9 cellular contexts compared by ENCODE assay signal in genomic region chr7:64999165-65000004, GRCh38. TPM values are rescaled to one million over a fixed set of nuclear protein-coding genes. Genes with fewer than 3 reads are reported as not detected.
DNase-seq lines count a peak whose midpoint lies in the region; ATAC-seq and TF ChIP-seq lines count a peak whose summit lies in the region.
"Had no signal": no experiment of that assay in that cellular context is flagged by ENCODE, and none has a peak within 500 bp of the region (broad histone marks: within the 10 kb centered on the region; RNA-seq: fewer than 3 reads in every experiment).

No MANE protein-coding gene starts in this region.

- TF ChIP-seq CTCF in A673 (conservative IDR thresholded peaks at IDR 0.05; ENCODE audit: low read depth, low read length), result no peak
- no peak for TF ChIP-seq CTCF in hepatocyte (IDR thresholded peaks at IDR 0.05; ENCODE audit: poor library complexity)
- TF ChIP-seq CTCF in mesothelial cell of epicardium (IDR thresholded peaks at IDR 0.05; ENCODE audit: unreplicated experiment), result no peak

- H3K4me2 ChIP-seq in hepatocyte, result no peak overlapping the region

- no peak overlapping the region for H2AFZ ChIP-seq in hepatocyte

- DNase-seq in A673 (ENCODE audit: low spot score), result peak; percentile 53
- DNase-seq in SKM-1 (lab: John Stamatoyannopoulos, UW; ENCODE audit: unreplicated experiment), result peak; percentile 91
- DNase-seq in hepatocyte (ENCODE audit: low spot score), result peak; percentile 30
- no peak for DNase-seq in HuH-7.5 (ENCODE audit: low spot score)
- DNase-seq in C1 segment of cervical spinal cord (lab: John Stamatoyannopoulos, UW), result no peak
- no peak for DNase-seq in mesothelial cell of epicardium (ENCODE audit: low spot score in 2 of 2, unreplicated experiment in 2 of 2)

- peaks cover 73% of the 10 kb centered on the region for H3K9me3 Mint-ChIP-seq in mesothelial cell of epicardium

- CTCF ChIA-PET in A673 (lab: Charles Lee), result no interaction called here

- POLR2A ChIA-PET in A673 (lab: Charles Lee; ENCODE audit: low non-redundant PET), result no interaction called here

- H3K9me3 ChIP-seq in A673 (ENCODE audit: low read depth, low read length, poor library complexity, severe bottlenecking) (peaks cover 32% of the 10 kb centered on the region), hepatocyte (ENCODE audit: low read depth) (peaks cover 42% of the 10 kb centered on the region)

- BruUV-seq in A673 (replicated peaks; lab: Mats Ljungman, UMichigan), result no TSS peak

- ATAC-seq in HG02852 (IDR thresholded peaks at IDR 0.05; ENCODE audit: unreplicated experiment) (peak; percentile 81), SK-N-SH treated with all-trans-retinoic acid at 6 μM for 48 hours (no peak)

- H3K27ac ChIP-seq in A673 (ENCODE audit: low read depth, low read length, poor library complexity, severe bottlenecking) (peak overlapping the region; percentile 60), hepatocyte (peak overlapping the region; percentile 92)

- no peaks in the 10 kb centered on the region for H3K9me2 ChIP-seq in hepatocyte (replicated peaks; ENCODE audit: insufficient read depth)

- no peaks in the 10 kb centered on the region for H3K27me3 Mint-ChIP-seq in mesothelial cell of epicardium (ENCODE audit: low read depth)
- H3K27me3 Mint-ChIP-seq: activated naive CD4-positive, alpha-beta T cell treated with anti-CD3 and anti-CD28 coated beads, Interleukin-2, amount 50 U/mL, for 24 hours had no signal

- H3K36me3 Mint-ChIP-seq in mesothelial cell of epicardium, result peaks cover 80% of the 10 kb centered on the region

- H3K4me3 ChIP-seq in A673 (ENCODE audit: low read depth, low read length, poor library complexity, severe bottlenecking), result no peak overlapping the region
- no peak overlapping the region for H3K4me3 ChIP-seq in hepatocyte

- H3K27ac Mint-ChIP-seq in mesothelial cell of epicardium, result no peak overlapping the region
- H3K27ac Mint-ChIP-seq: activated naive CD4-positive, alpha-beta T cell treated with anti-CD3 and anti-CD28 coated beads, Interleukin-2, amount 50 U/mL, for 24 hours had no signal

- H3K27me3 ChIP-seq in A673 (replicated peaks; ENCODE audit: insufficient read depth, low read depth, low read length, poor library complexity), result no peaks in the 10 kb centered on the region
- no peaks in the 10 kb centered on the region for H3K27me3 ChIP-seq in hepatocyte

- peaks cover 45% of the 10 kb centered on the region for H3K79me2 ChIP-seq in hepatocyte

- H3K4me3 Mint-ChIP-seq in mesothelial cell of epicardium, result no peak overlapping the region
- H3K4me3 Mint-ChIP-seq: activated naive CD4-positive, alpha-beta T cell treated with anti-CD3 and anti-CD28 coated beads, Interleukin-2, amount 50 U/mL, for 24 hours had no signal

- intact Hi-C loops in A673 (cut with micrococcal nuclease; ENCODE audit: unreplicated experiment), result no loop called here

- H3K36me3 ChIP-seq in A673 (ENCODE audit: insufficient read depth, low read length, poor library complexity, severe bottlenecking), result peaks cover 29% of the 10 kb centered on the region
- no peaks in the 10 kb centered on the region for H3K36me3 ChIP-seq in hepatocyte (replicated peaks; ENCODE audit: insufficient read depth, low read depth)

- H3K4me1 ChIP-seq in A673 (ENCODE audit: insufficient read depth, low read length, poor library complexity, severe bottlenecking) (no peaks in the 10 kb centered on the region), hepatocyte (ENCODE audit: insufficient read depth) (no peaks in the 10 kb centered on the region)

- no peaks in the 10 kb centered on the region for H4K20me1 ChIP-seq in hepatocyte (ENCODE audit: insufficient read depth, poor library complexity, severe bottlenecking)

- WGBS in hepatocyte (ENCODE audit: low lambda C conversion rate, missing lambda C conversion rate), result 92% methylated on average over 11 of the region's 11 CpGs

- no peaks in the 10 kb centered on the region for H3K4me1 Mint-ChIP-seq in mesothelial cell of epicardium

TF ChIP-seq in SK-N-SH treated with all-trans-retinoic acid at 6 μM for 48 hours, 23 proteins besides CTCF, POLR2A, EP300 and RAD21 (continues in another document):
- TF ChIP-seq ESRRG (CRISPR knock-in tag; IDR thresholded peaks at IDR 0.05), result no peak
- no peak for TF ChIP-seq ZNF565 (CRISPR knock-in tag; conservative IDR thresholded peaks at IDR 0.05; ENCODE audit: low read depth)
- TF ChIP-seq CSDC2 (CRISPR knock-in tag; IDR thresholded peaks at IDR 0.05), result no peak
- TF ChIP-seq TSHZ2 (CRISPR knock-in tag; IDR thresholded peaks at IDR 0.05), result no peak
- TF ChIP-seq SNAI2 (CRISPR knock-in tag; IDR thresholded peaks at IDR 0.05), result no peak
- TF ChIP-seq ZC3H10 (CRISPR knock-in tag; IDR thresholded peaks at IDR 0.05), result no peak
- TF ChIP-seq, protein P1, sequence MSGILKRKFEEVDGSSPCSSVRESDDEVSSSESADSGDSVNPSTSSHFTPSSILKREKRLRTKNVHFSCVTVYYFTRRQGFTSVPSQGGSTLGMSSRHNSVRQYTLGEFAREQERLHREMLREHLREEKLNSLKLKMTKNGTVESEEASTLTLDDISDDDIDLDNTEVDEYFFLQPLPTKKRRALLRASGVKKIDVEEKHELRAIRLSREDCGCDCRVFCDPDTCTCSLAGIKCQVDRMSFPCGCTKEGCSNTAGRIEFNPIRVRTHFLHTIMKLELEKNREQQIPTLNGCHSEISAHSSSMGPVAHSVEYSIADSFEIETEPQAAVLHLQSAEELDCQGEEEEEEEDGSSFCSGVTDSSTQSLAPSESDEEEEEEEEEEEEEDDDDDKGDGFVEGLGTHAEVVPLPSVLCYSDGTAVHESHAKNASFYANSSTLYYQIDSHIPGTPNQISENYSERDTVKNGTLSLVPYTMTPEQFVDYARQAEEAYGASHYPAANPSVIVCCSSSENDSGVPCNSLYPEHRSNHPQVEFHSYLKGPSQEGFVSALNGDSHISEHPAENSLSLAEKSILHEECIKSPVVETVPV (CRISPR knock-in tag; IDR thresholded peaks at IDR 0.05), result no peak
- TF ChIP-seq TCF4 (CRISPR knock-in tag; IDR thresholded peaks at IDR 0.05; ENCODE audit: borderline replicate concordance), result no peak
- no peak for TF ChIP-seq GLIS3 (CRISPR knock-in tag; IDR thresholded peaks at IDR 0.05)
- no peak for TF ChIP-seq ARNTL (CRISPR knock-in tag; IDR thresholded peaks at IDR 0.05; ENCODE audit: borderline replicate concordance, low read depth)
- no peak for TF ChIP-seq TOX (CRISPR knock-in tag; IDR thresholded peaks at IDR 0.05; ENCODE audit: borderline replicate concordance)
- no peak for TF ChIP-seq PATZ1 (CRISPR knock-in tag; IDR thresholded peaks at IDR 0.05; ENCODE audit: borderline replicate concordance)

RNA-seq across cellular contexts. Expression of gene ERV3-1, which starts 7.1 kb away (rescaled TPM):
- total RNA-seq in A673 (2021), result 14.7 and 18.5 TPM in 2 replicates
- 21.8 and 24.7 TPM in 2 replicates for total RNA-seq in hepatocyte
- polyA plus RNA-seq in hepatocyte, result 18.6 and 26.3 TPM in 2 replicates
- total RNA-seq in mesothelial cell of epicardium, result 54.9 to 57.6 TPM (median 56.6 TPM) in 3 replicates

RNA-seq across cellular contexts. Expression of gene ZNF117, which starts 8.5 kb away (rescaled TPM):
- 8.2 and 8.4 TPM in 2 replicates for total RNA-seq in A673 (2021)
- total RNA-seq in hepatocyte, result 16.6 and 16.8 TPM in 2 replicates
- polyA plus RNA-seq in hepatocyte, result 4.1 and 4.5 TPM in 2 replicates
- total RNA-seq in mesothelial cell of epicardium, result 38.3 to 42.5 TPM (median 42.3 TPM) in 3 replicates

Comparison
In these comparisons a context has a peak if more than half of its experiments do, and no peak if none do; other contexts are left out.
1. DNase-seq: peak in A673 (single experiment), SKM-1 (single experiment) and hepatocyte (single experiment); none in HuH-7.5 (single experiment), C1 segment of cervical spinal cord (0 of 14) and mesothelial cell of epicardium (0 of 2).